ENCODE assay signal across 12 cellular contexts in genomic region chr7:30181211-30181610, GRCh38.
"Had no signal": no experiment of that assay in that cellular context is flagged by ENCODE, and none has a peak within 500 bp of the region (broad histone marks: within the 10 kb centered on the region; RNA-seq: fewer than 3 reads in every experiment).

No MANE protein-coding gene starts in this region.

- H3K4me3 Mint-ChIP-seq: activated CD8-positive, alpha-beta T cell treated with anti-CD3 and anti-CD28 coated beads for 36 hours; activated naive CD8-positive, alpha-beta T cell treated with anti-CD3 and anti-CD28 coated beads for 36 hours; naive thymus-derived CD8-positive, alpha-beta T cell; stimulated activated naive B cell treated with anti-CD40 and anti-IgM and Interleukin-4, amounts not matched to agents 10 μg/mL and 1 μg/mL and 100 μg/mL, for 72 hours had no signal

- H3K36me3 ChIP-seq: left ventricle myocardium inferior, pancreas had no signal

- H3K4me3 ChIP-seq: left ventricle myocardium inferior, pancreas had no signal

- H3K36me3 Mint-ChIP-seq: activated naive CD8-positive, alpha-beta T cell treated with anti-CD3 and anti-CD28 coated beads for 36 hours; naive thymus-derived CD8-positive, alpha-beta T cell; stimulated activated naive B cell treated with anti-CD40 and anti-IgM and Interleukin-4, amounts not matched to agents 10 μg/mL and 1 μg/mL and 100 μg/mL, for 72 hours had no signal

- H3K9me3 Mint-ChIP-seq: activated CD8-positive, alpha-beta T cell treated with anti-CD3 and anti-CD28 coated beads for 36 hours; activated naive CD8-positive, alpha-beta T cell treated with anti-CD3 and anti-CD28 coated beads for 36 hours had no signal

- H3K27ac ChIP-seq: pancreas had no signal

- H3K27me3 ChIP-seq: pancreas had no signal

- H3K27me3 Mint-ChIP-seq: activated CD8-positive, alpha-beta T cell treated with anti-CD3 and anti-CD28 coated beads for 36 hours; activated naive CD8-positive, alpha-beta T cell treated with anti-CD3 and anti-CD28 coated beads for 36 hours; naive thymus-derived CD8-positive, alpha-beta T cell; stimulated activated naive B cell treated with anti-CD40 and anti-IgM and Interleukin-4, amounts not matched to agents 10 μg/mL and 1 μg/mL and 100 μg/mL, for 72 hours had no signal

- DNase-seq: activated CD4-positive, alpha-beta T cell treated with anti-CD3 and anti-CD28 coated beads for 4 hours; activated CD8-positive, alpha-beta memory T cell treated with anti-CD3 and anti-CD28 coated beads, Interleukin-2, amount 50 U/mL, for 4 hours; activated CD8-positive, alpha-beta T cell treated with anti-CD3 and anti-CD28 coated beads for 36 hours; activated naive CD8-positive, alpha-beta T cell treated with anti-CD3 and anti-CD28 coated beads for 36 hours; hippocampal formation; left ventricle myocardium inferior; naive thymus-derived CD8-positive, alpha-beta T cell; pancreas; stimulated activated CD4-positive, alpha-beta T cell treated with anti-CD3 and anti-CD28 coated beads, Interleukin-15, amount 100 ng/mL, for 24 hours; stimulated activated CD4-positive, alpha-beta T cell treated with anti-CD3 and anti-CD28 coated beads, Interleukin-4, amount 100 ng/mL, for 1 hour; stimulated activated naive B cell treated with anti-CD40 and anti-IgM and Interleukin-4, amounts not matched to agents 10 μg/mL and 1 μg/mL and 100 μg/mL, for 72 hours; T-helper 2 cell had no signal

- H3K27ac Mint-ChIP-seq: activated CD8-positive, alpha-beta T cell treated with anti-CD3 and anti-CD28 coated beads for 36 hours; activated naive CD8-positive, alpha-beta T cell treated with anti-CD3 and anti-CD28 coated beads for 36 hours; naive thymus-derived CD8-positive, alpha-beta T cell; stimulated activated naive B cell treated with anti-CD40 and anti-IgM and Interleukin-4, amounts not matched to agents 10 μg/mL and 1 μg/mL and 100 μg/mL, for 72 hours had no signal

- ATAC-seq: activated CD8-positive, alpha-beta T cell treated with anti-CD3 and anti-CD28 coated beads for 36 hours; naive thymus-derived CD8-positive, alpha-beta T cell; pancreas; stimulated activated naive B cell treated with anti-CD40 and anti-IgM and Interleukin-4, amounts not matched to agents 10 μg/mL and 1 μg/mL and 100 μg/mL, for 72 hours had no signal

- H3K9me3 ChIP-seq: left ventricle myocardium inferior, pancreas had no signal
